In genomic region chr15:68227806-68228142, GRCh38 we compare ENCODE assay signal across 9 cellular contexts. TPM values are rescaled to one million over a fixed set of nuclear protein-coding genes. Genes with fewer than 3 reads are reported as not detected.
DNase-seq lines count a peak whose midpoint lies in the region; ATAC-seq, FAIRE-seq and TF ChIP-seq lines count a peak whose summit lies in the region.
"Had no signal": no experiment of that assay in that cellular context is flagged by ENCODE, and none has a peak within 500 bp of the region (broad histone marks: within the 10 kb centered on the region; RNA-seq: fewer than 3 reads in every experiment).

No MANE protein-coding gene starts in this region.

- H3K9me2 ChIP-seq in Karpas-422 (replicated peaks; ENCODE audit: insufficient read depth, low read length) = no peaks in the 10 kb centered on the region

- H3K79me2 ChIP-seq in Karpas-422 (ENCODE audit: low read length) = peaks cover 64% of the 10 kb centered on the region

- H3K4me3 Mint-ChIP-seq in natural killer cell treated with Interleukin-12 subunit alpha and Interleukin-12 subunit beta and Interleukin-15 and Interleukin-18, amount 100 ng/mL, for 72 hours = peak overlapping the region; percentile 100

- peak overlapping the region in 1 of 2 donors; percentile 31 for H3K27ac Mint-ChIP-seq in natural killer cell treated with Interleukin-12 subunit alpha and Interleukin-12 subunit beta and Interleukin-15 and Interleukin-18, amount 100 ng/mL, for 72 hours

- WGBS in body of pancreas, 2 donors = 78 to 91% methylated on average over 5 to 7 of the region's 7 CpGs

- DNase-seq in D341Med (ENCODE audit: low spot score) = peak; percentile 31
- DNase-seq in Karpas-422 = no peak
- no peak for DNase-seq in bronchial epithelial cell (ENCODE audit: low read depth)
- DNase-seq in natural killer cell treated with Interleukin-12 subunit alpha and Interleukin-12 subunit beta and Interleukin-15 and Interleukin-18, amount 100 ng/mL, for 72 hours (ENCODE audit: low spot score) = no peak
- DNase-seq in cerebellar cortex (ENCODE audit: low spot score) = no peak
- no peak for DNase-seq in body of pancreas
- DNase-seq: NCI-H2081 treated with DMSO at 0.1 percent for 48 hours had no signal

- H3K9me3 ChIP-seq in Karpas-422 (ENCODE audit: low read length) (peaks cover 5% of the 10 kb centered on the region; the same call in 1 of the 2 replicates), body of pancreas (no peaks in the 10 kb centered on the region)

- H3K9me3 Mint-ChIP-seq in natural killer cell treated with Interleukin-12 subunit alpha and Interleukin-12 subunit beta and Interleukin-15 and Interleukin-18, amount 100 ng/mL, for 72 hours = no peaks in the 10 kb centered on the region

- H3K4me3 ChIP-seq in Karpas-422 (ENCODE audit: low read length) = peak overlapping the region; percentile 89
- peak overlapping the region; percentile 62 for H3K4me3 ChIP-seq in bronchial epithelial cell (ENCODE audit: low read depth, low read length)
- no peak overlapping the region for H3K4me3 ChIP-seq in body of pancreas

- peak overlapping the region; percentile 98 for H3K9ac ChIP-seq in Karpas-422 (ENCODE audit: low read length)

- FAIRE-seq in bronchial epithelial cell (lab: Jason Lieb, UNC) = no peak

- peaks cover 24 to 35% of the 10 kb centered on the region in 2 donors for H3K4me1 Mint-ChIP-seq in natural killer cell treated with Interleukin-12 subunit alpha and Interleukin-12 subunit beta and Interleukin-15 and Interleukin-18, amount 100 ng/mL, for 72 hours (ENCODE audit: low read depth in 2 of 2)

- no peaks in the 10 kb centered on the region for H3K27me3 ChIP-seq in Karpas-422 (ENCODE audit: low read length)
- H3K27me3 ChIP-seq in bronchial epithelial cell (ENCODE audit: control insufficient read depth, insufficient read depth, low read length) = no peaks in the 10 kb centered on the region
- H3K27me3 ChIP-seq in body of pancreas = no peaks in the 10 kb centered on the region

- no peaks in the 10 kb centered on the region for H3K27me3 Mint-ChIP-seq in natural killer cell treated with Interleukin-12 subunit alpha and Interleukin-12 subunit beta and Interleukin-15 and Interleukin-18, amount 100 ng/mL, for 72 hours

- TF ChIP-seq POLR2A in body of pancreas (IDR thresholded peaks at IDR 0.05) = no peak

- H3K27ac ChIP-seq in Karpas-422 (ENCODE audit: low read length) (no peak overlapping the region; the same call in 1 of the 2 replicates), body of pancreas (no peak overlapping the region)

- intact Hi-C loops in body of pancreas (cut with DNase I) = no loop called here

- H4K20me1 ChIP-seq in Karpas-422 (ENCODE audit: insufficient read depth, low read depth, low read length) = no peaks in the 10 kb centered on the region

- H3K4me1 ChIP-seq in Karpas-422 (ENCODE audit: low read length) (peaks cover 43% of the 10 kb centered on the region), body of pancreas (peaks cover 19% of the 10 kb centered on the region)

- no peak for ATAC-seq in natural killer cell treated with Interleukin-12 subunit alpha and Interleukin-12 subunit beta and Interleukin-15 and Interleukin-18, amount 100 ng/mL, for 72 hours
- ATAC-seq in body of pancreas (no peak), HG03469 (IDR thresholded peaks at IDR 0.05; ENCODE audit: unreplicated experiment) (no peak), GM18858 (IDR thresholded peaks at IDR 0.05; ENCODE audit: unreplicated experiment) (no peak)

- H3K36me3 ChIP-seq in Karpas-422 (ENCODE audit: insufficient read depth, low read length) (peaks cover 6% of the 10 kb centered on the region), bronchial epithelial cell (ENCODE audit: control insufficient read depth, insufficient read depth, low read length) (no peaks in the 10 kb centered on the region), body of pancreas (replicated peaks in 1 of 2; ENCODE audit: insufficient read depth in 1 of 2, low read depth in 2 of 2) (no peaks in the 10 kb centered on the region)

- H2AFZ ChIP-seq in Karpas-422 (ENCODE audit: low read length) = no peak overlapping the region

- no peak for TF ChIP-seq CTCF in bronchial epithelial cell (IDR thresholded peaks at IDR 0.05; ENCODE audit: insufficient read depth, low read length, severe bottlenecking)
- TF ChIP-seq CTCF in body of pancreas (IDR thresholded peaks at IDR 0.05) = no peak

- peaks cover 5% of the 10 kb centered on the region for H3K36me3 Mint-ChIP-seq in natural killer cell treated with Interleukin-12 subunit alpha and Interleukin-12 subunit beta and Interleukin-15 and Interleukin-18, amount 100 ng/mL, for 72 hours

- peak overlapping the region; percentile 100 for H3K4me2 ChIP-seq in Karpas-422 (ENCODE audit: low read depth, low read length, poor library complexity, severe bottlenecking)

RNA-seq across cellular contexts. Expression of gene CLN6, which starts 1.8 kb away (rescaled TPM):
- total RNA-seq in Karpas-422 (2014; rRNA removed; shearing (Covaris generic); ENCODE audit: low replicate concordance) = 30.2 and 80.0 TPM in 2 replicates
- total RNA-seq in bronchial epithelial cell (6.1 and 8.2 TPM in 2 replicates), body of pancreas (10 to 100 TPM; 12.7 to 21.1 TPM)
- total RNA-seq in natural killer cell treated with Interleukin-12 subunit alpha and Interleukin-12 subunit beta and Interleukin-15 and Interleukin-18, amount 100 ng/mL, for 72 hours = 100 to 1,000 TPM in 1 of 2 donors, 10 to 100 TPM in 1; 41.5 to 129 TPM

RNA-seq across cellular contexts. Expression of gene CALML4, which starts 22.6 kb away (rescaled TPM):
- total RNA-seq in Karpas-422 (2014; rRNA removed; shearing (Covaris generic); ENCODE audit: low replicate concordance) = 3.0 and 7.0 TPM in 2 replicates
- total RNA-seq in bronchial epithelial cell (4.5 and 6.4 TPM in 2 replicates), body of pancreas (10 to 100 TPM in 1 of 2 donors, 1 to 10 TPM in 1; 3.3 to 12.7 TPM)
- total RNA-seq in natural killer cell treated with Interleukin-12 subunit alpha and Interleukin-12 subunit beta and Interleukin-15 and Interleukin-18, amount 100 ng/mL, for 72 hours = 10 to 100 TPM in 1 of 2 donors, 1 to 10 TPM in 1; 5.1 to 18.7 TPM

RNA-seq across cellular contexts. Expression of gene FEM1B, which starts 49.8 kb away (rescaled TPM):
- total RNA-seq in Karpas-422 (2014; rRNA removed; shearing (Covaris generic); ENCODE audit: low replicate concordance) = 24.4 and 47.5 TPM in 2 replicates
- 73.5 and 94.2 TPM in 2 replicates for total RNA-seq in bronchial epithelial cell
- 10 to 100 TPM; 47.9 to 49.7 TPM for total RNA-seq in natural killer cell treated with Interleukin-12 subunit alpha and Interleukin-12 subunit beta and Interleukin-15 and Interleukin-18, amount 100 ng/mL, for 72 hours
- total RNA-seq in body of pancreas = 10 to 100 TPM; 10.5 to 19.7 TPM

Comparison
In these comparisons a context has a peak if more than half of its experiments do, and no peak if none do; other contexts are left out.
1. H3K4me3 ChIP-seq: peak in Karpas-422 (single experiment) and bronchial epithelial cell (single experiment); none in body of pancreas (0 of 2).